11 cellular contexts compared by ENCODE assay signal in the genomic region with DNA sequence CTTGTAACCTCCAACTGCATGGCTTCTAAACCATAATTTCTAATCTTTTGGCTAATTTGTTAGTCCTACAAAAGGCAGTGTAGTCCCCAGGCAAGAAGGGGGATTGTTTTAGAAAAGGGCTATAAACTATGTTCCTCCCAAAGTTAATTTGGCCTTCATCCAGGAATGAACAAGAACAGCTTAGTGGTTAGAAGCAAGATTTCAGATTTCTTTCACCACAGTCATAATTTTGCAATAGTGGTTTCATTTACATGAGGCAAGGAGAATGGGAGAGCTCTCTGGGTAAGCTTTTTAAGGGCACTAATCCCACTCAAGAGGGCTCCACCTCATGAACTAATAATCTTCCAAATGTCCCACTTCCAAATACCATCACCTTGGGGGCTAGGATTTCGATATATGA.
"Had no signal": no experiment of that assay in that cellular context is flagged by ENCODE, and none has a peak within 500 bp of the region (broad histone marks: within the 10 kb centered on the region; RNA-seq: fewer than 3 reads in every experiment).

No MANE protein-coding gene starts in this region.

- DNase-seq: activated CD4-positive, alpha-beta T cell treated with anti-CD3 and anti-CD28 coated beads, Interleukin-2, amount 10 ng/mL, durations not matched to agents 7 days and 5 days; activated CD8-positive, alpha-beta memory T cell treated with anti-CD3 and anti-CD28 coated beads, Interleukin-2, amount 50 U/mL, for 48 hours; activated naive CD8-positive, alpha-beta T cell treated with anti-CD3 and anti-CD28 coated beads for 36 hours; amygdala; body of pancreas; left lung; mesendoderm; nucleus accumbens; posterior cingulate gyrus; retina; upper lobe of right lung had no signal
